ENCODE assay signal across 8 cellular contexts in the genomic region with DNA sequence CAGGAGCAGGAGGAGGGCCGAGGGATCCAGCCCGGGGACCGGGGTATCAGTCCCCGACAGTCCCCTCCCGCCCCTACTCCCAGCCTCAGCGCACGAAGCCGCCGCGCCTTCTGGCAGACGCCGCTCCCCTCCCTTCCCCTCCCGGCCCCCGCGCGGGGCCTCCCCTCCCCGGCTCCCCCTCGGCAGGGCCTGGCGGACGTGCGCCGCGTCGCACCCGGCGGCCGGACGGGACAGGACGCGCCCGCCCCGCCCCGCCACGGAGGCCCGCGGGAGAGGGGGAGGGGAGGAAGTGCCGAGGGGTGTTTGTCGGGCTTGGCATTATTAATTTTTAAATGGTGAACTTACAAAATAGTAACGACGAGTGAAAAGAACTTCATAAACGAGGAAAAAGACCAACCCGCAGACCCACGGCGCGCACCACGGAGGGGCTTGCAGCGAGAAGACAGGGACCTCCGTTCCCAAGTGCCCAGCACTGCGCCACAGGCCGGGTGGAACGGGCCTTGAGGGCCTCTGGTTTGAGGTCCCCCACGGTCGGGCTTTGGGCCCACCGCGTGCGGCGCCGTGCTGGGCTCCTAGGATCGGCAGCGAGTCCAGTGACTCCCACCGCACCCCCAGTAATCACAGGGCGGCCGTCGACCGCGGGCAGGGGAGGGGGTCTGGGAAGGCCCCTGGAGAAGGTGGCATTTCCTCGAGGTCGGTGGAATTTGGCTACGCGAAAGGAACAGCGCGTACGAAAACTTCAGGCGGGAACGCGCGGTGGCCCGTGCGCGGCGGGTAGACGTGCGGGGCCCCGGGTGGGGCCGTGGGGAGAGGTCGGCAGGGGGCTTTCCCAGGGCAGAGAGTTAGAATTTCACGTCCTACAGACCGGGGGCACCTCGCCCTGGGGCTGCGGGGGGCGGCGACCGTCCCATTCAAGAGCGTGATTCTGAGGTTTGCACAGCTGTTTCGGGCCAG. TPM values are rescaled to one million over a fixed set of nuclear protein-coding genes. Genes with fewer than 3 reads are reported as not detected.
DNase-seq lines count a peak whose midpoint lies in the region; ATAC-seq and TF ChIP-seq lines count a peak whose summit lies in the region.

No MANE protein-coding gene starts in this region.

- H3F3A ChIP-seq in neural cell (ENCODE audit: insufficient read depth, low read length, poor library complexity, severe bottlenecking) = no peaks in the 10 kb centered on the region

- H3K79me2 ChIP-seq in OCI-LY7 (ENCODE audit: insufficient read depth, low read depth, low read length) (peaks cover 19% of the 10 kb centered on the region), neural cell (replicated peaks; ENCODE audit: insufficient read depth, low read length) (no peaks in the 10 kb centered on the region)

- DNase-seq in NK-92 treated with Interleukin-12 subunit alpha and Interleukin-12 subunit beta, amount 100 ng/mL, for 24 hours (lab: John Stamatoyannopoulos, UW) = peak; percentile 73
- DNase-seq in NK-92 (lab: John Stamatoyannopoulos, UW; ENCODE audit: unreplicated experiment) (no peak), OCI-LY7 (ENCODE audit: low spot score) (peak; percentile 86), activated gamma-delta T cell treated with Interleukin-2 at 50 U/mL for 16 hours (peak; percentile 60), foreskin melanocyte (peak; percentile 43), upper lobe of left lung (peak; percentile 88 to 97)

- H3K27me3 ChIP-seq in neural cell (ENCODE audit: insufficient read depth, low read depth, low read length) = peaks cover 33% of the 10 kb centered on the region
- H3K27me3 ChIP-seq in upper lobe of left lung = no peaks in the 10 kb centered on the region

- TF ChIP-seq POLR2A in upper lobe of left lung (IDR thresholded peaks at IDR 0.05) = peak in 1 of 4 donors; percentile 3

- 1% methylated on average over 46 to 64 of the region's 95 CpGs for WGBS in upper lobe of left lung, 2 donors

- H3K9me3 ChIP-seq in OCI-LY7 (ENCODE audit: low read length) = no peaks in the 10 kb centered on the region
- H3K9me3 ChIP-seq in neural cell (ENCODE audit: low read length) = no peaks in the 10 kb centered on the region
- H3K9me3 ChIP-seq in upper lobe of left lung = no peaks in the 10 kb centered on the region

- H4K20me1 ChIP-seq in OCI-LY7 (ENCODE audit: insufficient read depth, low read length) (no peaks in the 10 kb centered on the region), neural cell (ENCODE audit: insufficient read depth) (no peaks in the 10 kb centered on the region)

- BruUV-seq in OCI-LY7 (replicated peaks; lab: Mats Ljungman, UMichigan) = TSS peak; percentile 80

- peak overlapping the region; percentile 87 for H3K27ac ChIP-seq in OCI-LY7 (ENCODE audit: low read depth, low read length, poor library complexity, severe bottlenecking)
- H3K27ac ChIP-seq in neural cell (ENCODE audit: low read length) = no peak overlapping the region
- peak overlapping the region; percentile 94 to 99 (median 99) for H3K27ac ChIP-seq in upper lobe of left lung

- H3K36me3 ChIP-seq in OCI-LY7 (ENCODE audit: insufficient read depth, low read length) = peaks cover 25% of the 10 kb centered on the region
- no peaks in the 10 kb centered on the region for H3K36me3 ChIP-seq in neural cell (ENCODE audit: insufficient read depth, low read length)
- H3K36me3 ChIP-seq in upper lobe of left lung = peaks cover 12 to 26% (median 21%) of the 10 kb centered on the region in 4 donors

- CTCF ChIA-PET in OCI-LY7 (lab: Charles Lee; ENCODE audit: unreplicated experiment) = no interaction called here

- TF ChIP-seq EP300 in neural cell (conservative IDR thresholded peaks at IDR 0.05; ENCODE audit: poor library complexity, severe bottlenecking) (no peak), upper lobe of left lung (IDR thresholded peaks at IDR 0.05) (no peak)

- ATAC-seq in HG03025 (IDR thresholded peaks at IDR 0.05; ENCODE audit: low FRiP score, unreplicated experiment) (peak; percentile 0), upper lobe of left lung (ENCODE audit: low FRiP score in 2 of 2) (peak; percentile 44 to 62)

- H3K9ac ChIP-seq in neural cell (ENCODE audit: low read length) = no peak overlapping the region

- peaks cover 62% of the 10 kb centered on the region for H3K4me1 ChIP-seq in OCI-LY7 (ENCODE audit: insufficient read depth, low read length, poor library complexity, severe bottlenecking)
- peaks cover 38 to 74% (median 57%) of the 10 kb centered on the region in 4 donors for H3K4me1 ChIP-seq in upper lobe of left lung

- intact Hi-C loops in OCI-LY7 (cut with micrococcal nuclease; ENCODE audit: unreplicated experiment) = loop anchor here (1.0 to 5.0 kb wide), 4 partner anchors 41 to 494 kb away; partner anchors contain the start of gene CATIP

- H3K4me2 ChIP-seq in OCI-LY7 (ENCODE audit: low read length) = peak overlapping the region; percentile 79
- no peak overlapping the region for H3K4me2 ChIP-seq in neural cell (ENCODE audit: low read length)

- H3K4me3 ChIP-seq in OCI-LY7 (ENCODE audit: low read depth, low read length, poor library complexity, severe bottlenecking) = peak overlapping the region; percentile 88
- peak overlapping the region; percentile 81 for H3K4me3 ChIP-seq in neural cell (ENCODE audit: low read length)
- peak overlapping the region; percentile 73 to 98 (median 92) for H3K4me3 ChIP-seq in upper lobe of left lung

- no peak for TF ChIP-seq RAD21 in neural cell (conservative IDR thresholded peaks at IDR 0.05)

- peak overlapping the region; percentile 3; the same call in 1 of the 2 replicates for H2AFZ ChIP-seq in OCI-LY7 (ENCODE audit: low read length)
- H2AFZ ChIP-seq in neural cell (ENCODE audit: low read depth, low read length) = no peak overlapping the region

- POLR2A ChIA-PET in OCI-LY7 (lab: Charles Lee) = no interaction called here

- no peaks in the 10 kb centered on the region for H3K9me2 ChIP-seq in OCI-LY7 (ENCODE audit: insufficient read depth, low read length)
- H3K9me2 ChIP-seq in neural cell (ENCODE audit: insufficient read depth, low read length) = no peaks in the 10 kb centered on the region

- TF ChIP-seq CTCF in OCI-LY7 (conservative IDR thresholded peaks at IDR 0.05; ENCODE audit: low read length) (no peak), neural cell (IDR thresholded peaks at IDR 0.05; ENCODE audit: poor library complexity, severe bottlenecking) (no peak), upper lobe of left lung (IDR thresholded peaks at IDR 0.05) (peak in 3 of 6 experiments; percentile 24 to 44 (median 41))

TF ChIP-seq in neural cell, 6 proteins besides CTCF, POLR2A, EP300 and RAD21:
- TF ChIP-seq EZH2 (IDR thresholded peaks at IDR 0.05; ENCODE audit: borderline replicate concordance, insufficient read depth, low read length, poor library complexity, severe bottlenecking) = peak; percentile 75
- TF ChIP-seq POLR2AphosphoS5 (IDR thresholded peaks at IDR 0.05) = no peak
TF ChIP-seq in neural cell: peak in this region for 1.

RNA-seq across cellular contexts. Expression of gene CTDSP1, which starts 1.0 kb away (rescaled TPM):
- total RNA-seq in OCI-LY7 (2014; rRNA removed; shearing (Covaris generic)) = 74.0 and 95.3 TPM in 2 replicates
- 140 and 152 TPM in 2 replicates for total RNA-seq in OCI-LY7 (2022)
- polyA plus RNA-seq in neural cell = 0.97 and 1.3 TPM in 2 replicates
- polyA minus RNA-seq in neural cell = 5.6 and 6.8 TPM in 2 replicates
- total RNA-seq in upper lobe of left lung = 100 to 1,000 TPM in 5 of 6 donors, 10 to 100 TPM in 1; 96.6 to 239 (median 189) TPM

RNA-seq across cellular contexts. Expression of gene SLC11A1, which starts 16.6 kb away (rescaled TPM):
- total RNA-seq in OCI-LY7 (2014; rRNA removed; shearing (Covaris generic)) = 0.31 and 0.57 TPM in 2 replicates
- 0.59 and 0.78 TPM in 2 replicates for total RNA-seq in OCI-LY7 (2022)
- polyA plus RNA-seq in neural cell = 0.04 TPM in 1 of 2 replicates, not detected in the other
- polyA minus RNA-seq in neural cell = 0.49 TPM in 1 of 2 replicates, not detected in the other
- total RNA-seq in upper lobe of left lung = 1,000 to 10,000 TPM in 2 of 6 donors, 100 to 1,000 TPM in 4; 145 to 3,249 (median 371) TPM

RNA-seq across cellular contexts. Expression of gene VIL1, which starts 20.2 kb away (rescaled TPM):
- total RNA-seq in OCI-LY7 (2014; rRNA removed; shearing (Covaris generic)) = 0.47 TPM in 1 of 2 replicates, not detected in the other
- not detected in 2 replicates for total RNA-seq in OCI-LY7 (2022)
- 0.06 TPM in 1 of 2 replicates, not detected in the other for polyA plus RNA-seq in neural cell
- polyA minus RNA-seq in neural cell = not detected in 2 replicates
- under 1 TPM in 3 of 6 donors, not detected in 3; 0.29 to 0.76 (median 0.40) TPM for total RNA-seq in upper lobe of left lung

RNA-seq across cellular contexts. Expression of gene CATIP, which starts 42.1 kb away (rescaled TPM):
- total RNA-seq in OCI-LY7 (2014; rRNA removed; shearing (Covaris generic)) = not detected in 2 replicates
- total RNA-seq in OCI-LY7 (2022) = not detected in 2 replicates
- polyA plus RNA-seq in neural cell = not detected in 2 replicates
- polyA minus RNA-seq in neural cell = 1.2 TPM in 1 of 2 replicates, not detected in the other
- total RNA-seq in upper lobe of left lung = 1 to 10 TPM in 5 of 6 donors, under 1 TPM in 1; 0.77 to 8.5 (median 4.3) TPM

Comparison
In these comparisons a context has a peak if more than half of its experiments do, and no peak if none do; other contexts are left out.
1. RNA of gene SLC11A1, which starts 16.6 kb away (total RNA-seq): 145 to 3,249 TPM in upper lobe of left lung; 0.31 to 0.78 TPM in OCI-LY7; every median in the first group is over 10 times any median in the second.
2. Peak in every context shown above with its lines, with median percentiles within 50 percentile points of each other: H3K4me3 ChIP-seq.